Comparison of ENCODE assay signal across 8 cellular contexts in genomic region chr20:51372176-51372803, GRCh38.
DNase-seq lines count a peak whose midpoint lies in the region; ATAC-seq and TF ChIP-seq lines count a peak whose summit lies in the region.

No MANE protein-coding gene starts in this region.

- DNase-seq in GM06990 (ENCODE audit: extremely low read depth, insufficient read length) (peak; percentile 31), KBM-7 (peak; percentile 65), heart left ventricle (peak; percentile 59 to 74 (median 66)), putamen (ENCODE audit: low spot score) (peak; percentile 34)
- DNase-seq in activated naive CD8-positive, alpha-beta T cell treated with anti-CD3 and anti-CD28 coated beads for 36 hours = peak; percentile 50

- H3K36me3 Mint-ChIP-seq in activated naive CD8-positive, alpha-beta T cell treated with anti-CD3 and anti-CD28 coated beads for 36 hours = no peaks in the 10 kb centered on the region

- H3K27me3 Mint-ChIP-seq in activated naive CD8-positive, alpha-beta T cell treated with anti-CD3 and anti-CD28 coated beads for 36 hours = no peaks in the 10 kb centered on the region

- peak; percentile 99 for ATAC-seq in SK-N-SH treated with all-trans-retinoic acid at 6 μM for 48 hours
- ATAC-seq in heart left ventricle = peak; percentile 82 to 95 (median 90)
- no peak for ATAC-seq in GM21515 (IDR thresholded peaks at IDR 0.05; ENCODE audit: unreplicated experiment)
- ATAC-seq in GM21723 (IDR thresholded peaks at IDR 0.05; ENCODE audit: unreplicated experiment) = no peak

- no peak overlapping the region for H3K27ac ChIP-seq in heart left ventricle

- H3K4me3 Mint-ChIP-seq in activated naive CD8-positive, alpha-beta T cell treated with anti-CD3 and anti-CD28 coated beads for 36 hours = no peak overlapping the region

- TF ChIP-seq CTCF in GM06990 (IDR thresholded peaks at IDR 0.05; ENCODE audit: insufficient read depth, low read length, poor library complexity, severe bottlenecking) = peak; percentile 84
- peak; percentile 73 to 92 (median 86) for TF ChIP-seq CTCF in heart left ventricle (IDR thresholded peaks at IDR 0.05)

- in situ Hi-C loops in KBM-7 (cut with MboI; ENCODE audit: low pct_unique_long_range_greater_than_20kb, low sequenced_read_pairs) = loop anchor here (25.0 kb wide), 1 partner anchor 715 kb away; no protein-coding TSS in a partner anchor

- H3K4me3 ChIP-seq in GM06990 (replicated peaks; ENCODE audit: low read depth, low read length) = no peak overlapping the region
- no peak overlapping the region for H3K4me3 ChIP-seq in heart left ventricle

- intact Hi-C loops in heart left ventricle (cut with DNase I) = loop anchor here (1.0 to 10.0 kb wide), 8 partner anchors 221 to 713 kb away; no protein-coding TSS in a partner anchor

- 36 to 47% (median 40%) methylated on average over 13 of the region's 13 CpGs for WGBS in heart left ventricle, 4 donors

- H3K4me1 ChIP-seq in heart left ventricle = peaks cover 0 to 24% (median 8%) of the 10 kb centered on the region in 12 donors

- H3K27ac Mint-ChIP-seq in activated naive CD8-positive, alpha-beta T cell treated with anti-CD3 and anti-CD28 coated beads for 36 hours = no peak overlapping the region

- H3K9me3 Mint-ChIP-seq in activated naive CD8-positive, alpha-beta T cell treated with anti-CD3 and anti-CD28 coated beads for 36 hours = no peaks in the 10 kb centered on the region

- TF ChIP-seq POLR2A in heart left ventricle (IDR thresholded peaks at IDR 0.05) = no peak

- H3K9me3 ChIP-seq in heart left ventricle = no peaks in the 10 kb centered on the region

- no peaks in the 10 kb centered on the region for H3K36me3 ChIP-seq in GM06990 (ENCODE audit: control insufficient read depth, insufficient read depth, low read length)
- H3K36me3 ChIP-seq in heart left ventricle = no peaks in the 10 kb centered on the region

- H3K27me3 ChIP-seq in GM06990 (replicated peaks; ENCODE audit: control insufficient read depth, insufficient read depth, low read length) (no peaks in the 10 kb centered on the region), heart left ventricle (no peaks in the 10 kb centered on the region)

- peaks cover 2% of the 10 kb centered on the region for H3K4me1 Mint-ChIP-seq in activated naive CD8-positive, alpha-beta T cell treated with anti-CD3 and anti-CD28 coated beads for 36 hours

TF ChIP-seq in SK-N-SH treated with all-trans-retinoic acid at 6 μM for 48 hours, 23 proteins besides CTCF, POLR2A, EP300 and RAD21:
- TF ChIP-seq ZFP3 (CRISPR knock-in tag; IDR thresholded peaks at IDR 0.05) (no peak), ZNF8 (CRISPR knock-in tag; IDR thresholded peaks at IDR 0.05) (no peak), PATZ1 (CRISPR knock-in tag; IDR thresholded peaks at IDR 0.05; ENCODE audit: borderline replicate concordance) (no peak), POU6F1 (CRISPR knock-in tag; IDR thresholded peaks at IDR 0.05; ENCODE audit: borderline replicate concordance, low read depth) (no peak), ARNTL (CRISPR knock-in tag; IDR thresholded peaks at IDR 0.05; ENCODE audit: borderline replicate concordance, low read depth) (no peak), ZNF565 (CRISPR knock-in tag; conservative IDR thresholded peaks at IDR 0.05; ENCODE audit: low read depth) (no peak), CSDC2 (CRISPR knock-in tag; IDR thresholded peaks at IDR 0.05) (no peak), GLIS3 (CRISPR knock-in tag; IDR thresholded peaks at IDR 0.05) (no peak), OSR1 (CRISPR knock-in tag; IDR thresholded peaks at IDR 0.05) (no peak), ESRRG (CRISPR knock-in tag; IDR thresholded peaks at IDR 0.05) (no peak)
TF ChIP-seq in SK-N-SH treated with all-trans-retinoic acid at 6 μM for 48 hours: peak in this region for 0.

Comparison
In these comparisons a context has a peak if more than half of its experiments do, and no peak if none do; other contexts are left out.
1. ATAC-seq: peak in SK-N-SH treated with all-trans-retinoic acid at 6 μM for 48 hours (single experiment) and heart left ventricle (4 of 4); none in GM21515 (single experiment) and GM21723 (single experiment).
2. Peak in every context shown above with its lines, with median percentiles within 50 percentile points of each other: DNase-seq.